27 cellular contexts compared by ENCODE assay signal in the genomic region with DNA sequence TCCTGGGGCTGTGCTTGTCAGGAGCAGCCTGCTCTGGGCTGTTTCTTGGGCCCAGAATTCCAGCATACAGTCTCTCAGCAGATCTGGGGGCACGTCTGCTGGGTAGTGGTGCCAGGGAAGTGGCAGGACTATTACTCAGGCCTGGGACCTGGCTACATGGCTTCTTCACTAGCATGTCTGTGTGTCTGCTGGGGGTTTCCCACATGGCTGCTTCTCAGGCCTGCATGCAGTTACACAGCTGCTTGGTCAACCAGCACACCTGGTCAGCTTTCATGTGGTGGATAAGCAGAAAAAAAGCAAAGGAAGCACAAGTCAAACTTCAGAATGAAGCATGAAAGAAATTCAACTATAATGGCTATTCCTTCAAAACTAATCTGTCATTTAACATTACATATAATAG.
"Had no signal": no experiment of that assay in that cellular context is flagged by ENCODE, and none has a peak within 500 bp of the region (broad histone marks: within the 10 kb centered on the region; RNA-seq: fewer than 3 reads in every experiment).

No MANE protein-coding gene starts in this region.

- H3K4me1 ChIP-seq: esophagus squamous epithelium, lower lobe of right lung, pancreas, right lobe of liver, suprapubic skin, transverse colon, upper lobe of right lung, uterus had no signal

- H3K4me3 ChIP-seq: coronary artery, esophagus squamous epithelium, lower lobe of right lung, pancreas, right lobe of liver, suprapubic skin, transverse colon, upper lobe of right lung, uterus had no signal

- H3K36me3 ChIP-seq: esophagus squamous epithelium, lower lobe of right lung, neutrophil, pancreas, right lobe of liver, suprapubic skin, transverse colon, upper lobe of right lung, uterus had no signal

- H3K27me3 ChIP-seq: esophagus squamous epithelium, neutrophil, pancreas, right lobe of liver, suprapubic skin, transverse colon, upper lobe of right lung, uterus had no signal

- ATAC-seq: left ventricle myocardium superior; lower lobe of right lung; natural killer cell; pancreas; right lobe of liver; stimulated activated naive CD8-positive, alpha-beta T cell treated with anti-CD3 and anti-CD28 coated beads, Interleukin-15, amount 100 ng/mL, for 72 hours; upper lobe of right lung had no signal

- DNase-seq: dermis blood vessel endothelial cell; effector memory CD4-positive, alpha-beta T cell; erythroblast; esophagus squamous epithelium; foreskin melanocyte; hypothalamus; immature natural killer cell; islet precursor cell; kidney glomerular epithelial cell; left ventricle myocardium superior; lower lobe of right lung; natural killer cell; pancreas; right lobe of liver; small intestine; stimulated activated CD4-positive, alpha-beta T cell treated with anti-CD3 and anti-CD28 coated beads, Interleukin-12 subunit alpha, Interleukin-12 subunit beta, amount 100 ng/mL, for 4 hours; stimulated activated CD4-positive, alpha-beta T cell treated with anti-CD3 and anti-CD28 coated beads, Interleukin-1b, Interleukin-23, amount 100 ng/mL, for 48 hours; stimulated activated CD4-positive, alpha-beta T cell treated with anti-CD3 and anti-CD28 coated beads, Interleukin-4, amount 100 ng/mL, for 1 hour; stimulated activated CD8-positive, alpha-beta memory T cell treated with anti-CD3 and anti-CD28 coated beads, Interleukin-4, amount 100 ng/mL, for 48 hours; stimulated activated naive CD4-positive, alpha-beta T cell; stimulated activated naive CD8-positive, alpha-beta T cell treated with anti-CD3 and anti-CD28 coated beads, Interleukin-15, amount 100 ng/mL, for 72 hours; transverse colon; upper lobe of right lung; uterus had no signal

- H3K27ac ChIP-seq: coronary artery, esophagus squamous epithelium, lower lobe of right lung, neutrophil, pancreas, right lobe of liver, suprapubic skin, transverse colon, upper lobe of right lung, uterus had no signal

- H3K9me3 ChIP-seq: neutrophil, pancreas, right lobe of liver, upper lobe of right lung, uterus had no signal
